20 cellular contexts compared by ENCODE assay signal in the genomic region with DNA sequence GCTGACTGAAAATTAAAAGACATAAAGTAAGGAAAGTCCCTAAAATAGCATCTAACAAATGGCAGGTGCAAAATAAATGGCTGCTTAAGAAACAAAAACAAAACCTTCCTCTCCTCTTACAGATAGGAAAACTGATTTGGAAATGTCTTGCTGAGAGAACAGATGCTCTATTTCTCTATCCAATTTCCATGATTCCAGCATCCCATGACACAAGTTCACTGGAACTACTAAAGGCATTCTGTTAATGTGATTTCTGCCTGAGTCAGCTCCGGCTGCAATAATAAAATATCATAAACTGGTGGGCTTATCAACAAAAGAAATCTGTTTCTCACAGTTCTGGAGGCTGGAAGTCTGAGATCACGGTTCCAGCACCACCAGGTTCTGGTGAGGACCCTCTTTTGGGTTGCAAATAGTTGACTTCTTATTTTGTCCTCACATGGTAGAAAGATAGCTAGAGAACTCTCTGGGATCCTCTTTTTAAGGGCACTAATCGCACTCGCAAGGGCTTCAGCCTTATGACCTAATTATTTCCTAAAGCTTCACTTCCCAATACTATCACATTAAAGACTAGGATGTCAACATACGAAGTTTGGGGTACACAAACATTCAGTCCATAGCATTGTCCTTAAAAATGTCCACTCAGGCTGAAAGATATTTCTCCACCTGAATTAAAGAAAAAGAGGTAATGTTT.
"Had no signal": no experiment of that assay in that cellular context is flagged by ENCODE, and none has a peak within 500 bp of the region (broad histone marks: within the 10 kb centered on the region; RNA-seq: fewer than 3 reads in every experiment).

No MANE protein-coding gene starts in this region.

- DNase-seq: activated CD4-positive, alpha-beta T cell treated with anti-CD3 and anti-CD28 coated beads, Interleukin-2, amount 50 U/mL, for 1 hour; activated CD8-positive, alpha-beta memory T cell treated with anti-CD3 and anti-CD28 coated beads for 24 hours; activated gamma-delta T cell treated with Interleukin-2 at 50 U/mL for 16 hours; amygdala; brain microvascular endothelial cell; dermis blood vessel endothelial cell; effector memory CD8-positive, alpha-beta T cell; left colon; lower lobe of right lung; sigmoid colon; stimulated activated CD4-positive, alpha-beta T cell treated with anti-CD3 and anti-CD28 coated beads, Interleukin-1b, Interleukin-23, amount 100 ng/mL, for 48 hours; stomach; T1000; upper lobe of right lung had no signal

- H3K27ac ChIP-seq: brain microvascular endothelial cell, lower lobe of right lung, sigmoid colon, stomach, thoracic aorta, upper lobe of right lung had no signal

- H3K4me1 ChIP-seq: lower lobe of right lung, sigmoid colon, stomach, upper lobe of right lung had no signal

- FAIRE-seq: islet of Langerhans had no signal

- H3K4me3 Mint-ChIP-seq: activated naive CD8-positive, alpha-beta T cell; central memory CD8-positive, alpha-beta T cell; effector memory CD8-positive, alpha-beta T cell; neural crest cell had no signal

- H3K4me3 ChIP-seq: lower lobe of right lung, sigmoid colon, stomach, thoracic aorta, upper lobe of right lung had no signal

- H3K9me3 ChIP-seq: lower lobe of right lung, sigmoid colon, stomach, thoracic aorta, upper lobe of right lung had no signal

- H3K9me3 Mint-ChIP-seq: central memory CD8-positive, alpha-beta T cell; effector memory CD8-positive, alpha-beta T cell; neural crest cell had no signal

- H3K27ac Mint-ChIP-seq: activated naive CD8-positive, alpha-beta T cell; effector memory CD8-positive, alpha-beta T cell had no signal

- H3K36me3 ChIP-seq: brain microvascular endothelial cell had no signal

- ATAC-seq: activated CD4-positive, CD25-positive, alpha-beta regulatory T cell treated with anti-CD3 and anti-CD28 coated beads, Interleukin-2, amount 50 U/mL, for 24 hours; effector memory CD8-positive, alpha-beta T cell; left colon; lower lobe of right lung; upper lobe of right lung had no signal

- H3K27me3 Mint-ChIP-seq: activated naive CD8-positive, alpha-beta T cell; central memory CD8-positive, alpha-beta T cell; effector memory CD8-positive, alpha-beta T cell had no signal

- H3K27me3 ChIP-seq: brain microvascular endothelial cell, sigmoid colon, stomach, upper lobe of right lung had no signal
